Comparison of ENCODE assay signal across 19 cellular contexts in genomic region chr9:117775576-117775975, GRCh38.
A peak's percentile ranks its signal among the peaks of the same experiment; 100 is the strongest.
DNase-seq lines count a peak whose midpoint lies in the region; TF ChIP-seq lines count a peak whose summit lies in the region.
"Had no signal": no experiment of that assay in that cellular context is flagged by ENCODE, and none has a peak within 500 bp of the region (broad histone marks: within the 10 kb centered on the region; RNA-seq: fewer than 3 reads in every experiment).

No MANE protein-coding gene starts in this region.

- no TSS peak for BruUV-seq in OCI-LY7 (replicated peaks; lab: Mats Ljungman, UMichigan)

- no peaks in the 10 kb centered on the region for H3K27me3 ChIP-seq in MG63
- H3K27me3 ChIP-seq in sigmoid colon: no peaks in the 10 kb centered on the region
- H3K27me3 ChIP-seq: BLaER1 had no signal

- no peaks in the 10 kb centered on the region for H4K20me1 ChIP-seq in OCI-LY7 (ENCODE audit: insufficient read depth, low read length)
- H4K20me1 ChIP-seq: BLaER1 had no signal

- no peak overlapping the region for H3K4me2 ChIP-seq in OCI-LY7 (ENCODE audit: low read length)
- H3K4me2 ChIP-seq: A549, BLaER1 had no signal

- H3K4me1 Mint-ChIP-seq in dendritic cell treated with granulocyte-macrophage colony-stimulating factor and Interleukin-4, amounts not matched to agents 40 ng/mL and 50 ng/mL, for 4 days (ENCODE audit: low read depth): peaks cover 62% of the 10 kb centered on the region

- peak overlapping the region; percentile 28 for H3K27ac Mint-ChIP-seq in dendritic cell treated with granulocyte-macrophage colony-stimulating factor and Interleukin-4, amounts not matched to agents 40 ng/mL and 50 ng/mL, for 4 days
- H3K27ac Mint-ChIP-seq: CD14-positive monocyte; CD4-positive, alpha-beta memory T cell had no signal

- in situ Hi-C loops in KBM-7 (cut with MboI; ENCODE audit: low pct_unique_long_range_greater_than_20kb, low sequenced_read_pairs): no loop called here

- DNase-seq in Ammon's horn (ENCODE audit: low spot score) (peak; percentile 39), MG63 (peak; percentile 3), medulla oblongata (ENCODE audit: extremely low spot score) (peak; percentile 64), KBM-7 (no peak), SK-N-DZ (ENCODE audit: low spot score) (no peak), OCI-LY7 (ENCODE audit: low spot score) (no peak), sigmoid colon (no peak)
- DNase-seq: AML-193; CD4-positive, alpha-beta memory T cell; DMS153; DMS79; GF-D8 had no signal

- no peak for TF ChIP-seq EP300 in sigmoid colon (IDR thresholded peaks at IDR 0.05)

- TF ChIP-seq CTCF in OCI-LY7 (conservative IDR thresholded peaks at IDR 0.05; ENCODE audit: low read length) (no peak), sigmoid colon (IDR thresholded peaks at IDR 0.05) (no peak)

- no peaks in the 10 kb centered on the region for H3K9me3 Mint-ChIP-seq in dendritic cell treated with granulocyte-macrophage colony-stimulating factor and Interleukin-4, amounts not matched to agents 40 ng/mL and 50 ng/mL, for 4 days

- H3K9me3 ChIP-seq in MG63 (no peaks in the 10 kb centered on the region), OCI-LY7 (ENCODE audit: low read length) (no peaks in the 10 kb centered on the region), sigmoid colon (no peaks in the 10 kb centered on the region)
- H3K9me3 ChIP-seq: A549, BLaER1, HAP-1 had no signal

- H3K27me3 Mint-ChIP-seq in dendritic cell treated with granulocyte-macrophage colony-stimulating factor and Interleukin-4, amounts not matched to agents 40 ng/mL and 50 ng/mL, for 4 days: peaks cover 4% of the 10 kb centered on the region

- POLR2A ChIA-PET in OCI-LY7 (lab: Charles Lee): interaction anchor here (0.7 kb wide), 1 partner anchor 1554 kb away, joined by 4 read pairs; no protein-coding TSS in a partner anchor

- H3K4me3 ChIP-seq in MG63 (no peak overlapping the region), OCI-LY7 (ENCODE audit: low read depth, low read length, poor library complexity, severe bottlenecking) (no peak overlapping the region), sigmoid colon (no peak overlapping the region)
- H3K4me3 ChIP-seq: A549, BLaER1, HAP-1 had no signal

- H3K27ac ChIP-seq in OCI-LY7 (ENCODE audit: low read depth, low read length, poor library complexity, severe bottlenecking) (no peak overlapping the region), sigmoid colon (no peak overlapping the region)
- H3K27ac ChIP-seq: 22Rv1, A549, BLaER1, HL-60 had no signal

- H3K4me3 Mint-ChIP-seq in dendritic cell treated with granulocyte-macrophage colony-stimulating factor and Interleukin-4, amounts not matched to agents 40 ng/mL and 50 ng/mL, for 4 days: no peak overlapping the region
- H3K4me3 Mint-ChIP-seq: CD14-positive monocyte had no signal

- no peaks in the 10 kb centered on the region for H3K9me2 ChIP-seq in OCI-LY7 (ENCODE audit: insufficient read depth, low read length)

- CTCF ChIA-PET in OCI-LY7 (lab: Charles Lee; ENCODE audit: unreplicated experiment): no interaction called here

- intact Hi-C loops in dendritic cell treated with granulocyte-macrophage colony-stimulating factor and Interleukin-4, amounts not matched to agents 40 ng/mL and 50 ng/mL, for 4 days (cut with micrococcal nuclease): no loop called here
- intact Hi-C loops in OCI-LY7 (cut with micrococcal nuclease; ENCODE audit: unreplicated experiment): no loop called here
- intact Hi-C loops in sigmoid colon (cut with DNase I): no loop called here

- no peak for TF ChIP-seq POLR2A in sigmoid colon (IDR thresholded peaks at IDR 0.05)

- H3K4me1 ChIP-seq in OCI-LY7 (ENCODE audit: insufficient read depth, low read length, poor library complexity, severe bottlenecking) (no peaks in the 10 kb centered on the region), sigmoid colon (peaks cover 0 to 3% (median 0%) of the 10 kb centered on the region in 4 donors)
- H3K4me1 ChIP-seq: A549, HAP-1 had no signal

- no peak overlapping the region for H2AFZ ChIP-seq in OCI-LY7 (ENCODE audit: low read length)

- no peaks in the 10 kb centered on the region for H3K79me2 ChIP-seq in OCI-LY7 (ENCODE audit: insufficient read depth, low read depth, low read length)

- no peaks in the 10 kb centered on the region for H3K36me3 Mint-ChIP-seq in dendritic cell treated with granulocyte-macrophage colony-stimulating factor and Interleukin-4, amounts not matched to agents 40 ng/mL and 50 ng/mL, for 4 days (ENCODE audit: low read depth)
- H3K36me3 Mint-ChIP-seq: CD14-positive monocyte; CD4-positive, alpha-beta memory T cell had no signal

- no peaks in the 10 kb centered on the region for H3K36me3 ChIP-seq in MG63
- H3K36me3 ChIP-seq in OCI-LY7 (ENCODE audit: insufficient read depth, low read length): no peaks in the 10 kb centered on the region
- no peaks in the 10 kb centered on the region for H3K36me3 ChIP-seq in sigmoid colon
- H3K36me3 ChIP-seq: BLaER1, HAP-1 had no signal

Comparison
In these comparisons a context has a peak if more than half of its experiments do, and no peak if none do; other contexts are left out.
1. DNase-seq: peak in Ammon's horn (single experiment), MG63 (single experiment) and medulla oblongata (single experiment); none in KBM-7 (single experiment), SK-N-DZ (single experiment), OCI-LY7 (single experiment) and sigmoid colon (single experiment).